In genomic region chr7:95012001-95012400, GRCh38 we compare ENCODE assay signal across 17 cellular contexts.
DNase-seq lines count a peak whose midpoint lies in the region; TF ChIP-seq lines count a peak whose summit lies in the region.
"Had no signal": no experiment of that assay in that cellular context is flagged by ENCODE, and none has a peak within 500 bp of the region (broad histone marks: within the 10 kb centered on the region; RNA-seq: fewer than 3 reads in every experiment).

No MANE protein-coding gene starts in this region.

- H3K27ac ChIP-seq in osteoblast (ENCODE audit: low read depth, low read length) (peak overlapping the region; percentile 52), RWPE1 (no peak overlapping the region)

- intact Hi-C loops in CD14-positive monocyte (cut with micrococcal nuclease), result no loop called here

- H3K9me3 ChIP-seq in osteoblast (ENCODE audit: low read depth, low read length), result no peaks in the 10 kb centered on the region
- no peaks in the 10 kb centered on the region for H3K9me3 ChIP-seq in HAP-1

- H3K4me3 Mint-ChIP-seq in CD14-positive monocyte, result no peak overlapping the region
- H3K4me3 Mint-ChIP-seq: activated CD4-positive, alpha-beta memory T cell treated with anti-CD3 and anti-CD28 coated beads, Interleukin-2, amount 10 ng/mL, durations not matched to agents 7 days and 5 days; activated naive CD8-positive, alpha-beta T cell had no signal

- no peaks in the 10 kb centered on the region for H3K4me1 Mint-ChIP-seq in CD14-positive monocyte
- H3K4me1 Mint-ChIP-seq: activated CD4-positive, alpha-beta memory T cell treated with anti-CD3 and anti-CD28 coated beads, Interleukin-2, amount 10 ng/mL, durations not matched to agents 7 days and 5 days had no signal

- POLR2A ChIA-PET in RWPE1 (lab: Yijun Ruan, JAX; ENCODE audit: low non-redundant PET), result no interaction called here

- in situ Hi-C loops in HAP-1 (cut with MboI; ENCODE audit: low sequenced_read_pairs), result no loop called here

- no peak overlapping the region for H2AFZ ChIP-seq in osteoblast (ENCODE audit: low read length)

- peaks cover 15% of the 10 kb centered on the region for H3K4me1 ChIP-seq in osteoblast (ENCODE audit: insufficient read depth, low read length)
- no peaks in the 10 kb centered on the region for H3K4me1 ChIP-seq in HAP-1

- no peak overlapping the region for H3K4me2 ChIP-seq in osteoblast (ENCODE audit: insufficient read depth, low read length)

- H3K4me3 ChIP-seq in osteoblast (ENCODE audit: insufficient read depth, low read length) (no peak overlapping the region), HAP-1 (no peak overlapping the region)
- H3K4me3 ChIP-seq: K562, lung had no signal

- no peaks in the 10 kb centered on the region for H3K27me3 ChIP-seq in osteoblast (ENCODE audit: insufficient read depth, low read length)
- H3K27me3 ChIP-seq in HAP-1 (ENCODE audit: low read depth), result no peaks in the 10 kb centered on the region

- peak; percentile 23 for DNase-seq in Daoy (ENCODE audit: low read depth)
- DNase-seq in M059J (ENCODE audit: low read depth), result peak; percentile 42
- peak; percentile 34 for DNase-seq in astrocyte of the hippocampus (ENCODE audit: low read depth, low spot score)
- no peak for DNase-seq in osteoblast (ENCODE audit: insufficient read length, low spot score, missing footprints)
- no peak for DNase-seq in HAP-1 (ENCODE audit: low spot score in 2 of 2)
- DNase-seq in NCI-H2107 (lab: John Stamatoyannopoulos, UW), result no peak
- DNase-seq in CD14-positive monocyte (ENCODE audit: low spot score), result no peak
- no peak for DNase-seq in RWPE1 (ENCODE audit: low spot score)
- DNase-seq: activated CD4-positive, alpha-beta memory T cell treated with anti-CD3 and anti-CD28 coated beads, Interleukin-2, amount 10 ng/mL, durations not matched to agents 7 days and 5 days; C1 segment of cervical spinal cord; cerebellar nuclear complex; kidney; NCI-H1694 treated with DMSO at 0.1 percent for 48 hours had no signal

- no peaks in the 10 kb centered on the region for H3K79me2 ChIP-seq in osteoblast (ENCODE audit: insufficient read depth, low read length)

- TF ChIP-seq CTCF in osteoblast (IDR thresholded peaks at IDR 0.05; ENCODE audit: extremely low read depth, low read depth, low read length) (no peak), CD14-positive monocyte (IDR thresholded peaks at IDR 0.05) (no peak), RWPE1 (conservative IDR thresholded peaks at IDR 0.05; ENCODE audit: low read depth) (no peak)

- CTCF ChIA-PET in RWPE1 (lab: Yijun Ruan, JAX), result interaction anchor here (0.5 kb wide), 1 partner anchor 241 kb away, joined by 3 read pairs; no protein-coding TSS in a partner anchor

- no peaks in the 10 kb centered on the region for H3K36me3 ChIP-seq in osteoblast (ENCODE audit: insufficient read depth, low read length)
- H3K36me3 ChIP-seq in HAP-1 (replicated peaks), result no peaks in the 10 kb centered on the region

- H4K20me1 ChIP-seq in osteoblast (ENCODE audit: insufficient read depth, low read length), result no peaks in the 10 kb centered on the region

- peaks cover 0 to 6% (median 0%) of the 10 kb centered on the region in 7 donors for H3K9me3 Mint-ChIP-seq in CD14-positive monocyte
- H3K9me3 Mint-ChIP-seq: activated CD4-positive, alpha-beta memory T cell treated with anti-CD3 and anti-CD28 coated beads, Interleukin-2, amount 10 ng/mL, durations not matched to agents 7 days and 5 days had no signal

- H3K27me3 Mint-ChIP-seq in CD14-positive monocyte (ENCODE audit: low read depth in 3 of 3), result no peaks in the 10 kb centered on the region
- H3K27me3 Mint-ChIP-seq: activated CD4-positive, alpha-beta memory T cell treated with anti-CD3 and anti-CD28 coated beads, Interleukin-2, amount 10 ng/mL, durations not matched to agents 7 days and 5 days; activated naive CD8-positive, alpha-beta T cell; progenitor cell of endocrine pancreas had no signal

- no peak overlapping the region for H3K27ac Mint-ChIP-seq in CD14-positive monocyte
- H3K27ac Mint-ChIP-seq: activated CD4-positive, alpha-beta memory T cell treated with anti-CD3 and anti-CD28 coated beads, Interleukin-2, amount 10 ng/mL, durations not matched to agents 7 days and 5 days; activated naive CD8-positive, alpha-beta T cell; progenitor cell of endocrine pancreas had no signal

- no peaks in the 10 kb centered on the region for H3K36me3 Mint-ChIP-seq in CD14-positive monocyte
- H3K36me3 Mint-ChIP-seq: activated naive CD8-positive, alpha-beta T cell had no signal

Comparison
In these comparisons a context has a peak if more than half of its experiments do, and no peak if none do; other contexts are left out.
1. DNase-seq: peak in Daoy (single experiment), M059J (single experiment) and astrocyte of the hippocampus (single experiment); none in osteoblast (single experiment), HAP-1 (0 of 2), NCI-H2107 (single experiment), CD14-positive monocyte (single experiment) and RWPE1 (single experiment).